In the genomic region with DNA sequence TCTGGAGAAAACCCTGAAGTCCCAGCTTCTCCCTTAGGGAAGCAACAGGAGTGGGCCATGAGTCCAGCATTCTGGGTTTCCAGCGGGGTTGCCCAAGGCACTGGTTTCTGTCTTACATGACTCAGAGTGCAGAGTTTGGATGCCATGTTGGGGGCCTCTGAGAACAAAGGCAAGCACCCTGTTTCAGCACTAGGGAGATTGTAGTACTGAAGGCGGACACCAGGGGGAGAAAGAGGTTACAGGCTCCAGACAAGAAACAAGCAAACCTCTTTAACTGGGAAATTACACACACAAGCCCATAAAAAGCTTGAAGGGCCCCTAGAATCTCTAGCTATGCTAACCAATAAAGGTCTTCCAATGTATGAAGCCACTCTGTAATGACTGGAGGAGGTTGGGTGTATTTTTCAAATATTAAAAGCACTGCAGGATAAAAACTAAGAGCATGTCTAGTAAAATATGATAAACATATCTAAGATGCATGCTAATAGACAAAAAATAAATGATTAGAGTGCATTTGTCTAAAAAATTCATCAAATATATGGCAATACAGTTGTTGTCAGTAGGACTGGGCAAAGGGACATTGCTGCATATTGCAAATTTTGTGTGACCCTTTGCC, we compare ENCODE assay signal across 8 cellular contexts. TPM values are rescaled to one million over a fixed set of nuclear protein-coding genes. Genes with fewer than 3 reads are reported as not detected.
A peak's percentile ranks its signal among the peaks of the same experiment; 100 is the strongest.
DNase-seq lines count a peak whose midpoint lies in the region; ATAC-seq lines count a peak whose summit lies in the region.

No MANE protein-coding gene starts in this region.

- DNase-seq in NCI-H510A treated with DMSO at 0.1 percent for 48 hours (lab: John Stamatoyannopoulos, UW) (peak; percentile 13), NCI-H510A (lab: John Stamatoyannopoulos, UW) (no peak), RPMI7951 (ENCODE audit: low read depth) (peak; percentile 39), germinal center (ENCODE audit: low spot score) (peak; percentile 76), pulmonary artery endothelial cell (ENCODE audit: low read depth, low spot score) (peak; percentile 15), COR-L47 (lab: John Stamatoyannopoulos, UW) (no peak)
- peak; percentile 16 to 27 for DNase-seq in activated T-helper 1 cell treated with anti-CD3 and anti-CD28 coated beads, Interleukin-2, amount 50 U/mL, for 16 hours (ENCODE audit: low read depth in 1 of 2, low spot score in 1 of 2)

- peak; percentile 57 for ATAC-seq in HG03460 (IDR thresholded peaks at IDR 0.05; ENCODE audit: unreplicated experiment)

RNA-seq across cellular contexts. Expression of a gene that starts 7.1 kb away (rescaled TPM):
- total RNA-seq in RPMI7951 (2014; rRNA removed; shearing (Covaris generic)): not detected in 2 replicates
- total RNA-seq in pulmonary artery endothelial cell: not detected in 2 replicates

RNA-seq across cellular contexts. Expression of a gene that starts 44.2 kb away (rescaled TPM):
- not detected in 2 replicates for total RNA-seq in RPMI7951 (2014; rRNA removed; shearing (Covaris generic))
- total RNA-seq in pulmonary artery endothelial cell: not detected in 2 replicates

RNA-seq across cellular contexts. Expression of a gene that starts 53.6 kb away (rescaled TPM):
- not detected in 2 replicates for total RNA-seq in RPMI7951 (2014; rRNA removed; shearing (Covaris generic))
- total RNA-seq in pulmonary artery endothelial cell: not detected in 2 replicates

Comparison
In these comparisons a context has a peak if more than half of its experiments do, and no peak if none do; other contexts are left out.
1. DNase-seq: peak in NCI-H510A treated with DMSO at 0.1 percent for 48 hours (single experiment), RPMI7951 (single experiment), activated T-helper 1 cell treated with anti-CD3 and anti-CD28 coated beads, Interleukin-2, amount 50 U/mL, for 16 hours (2 of 2), germinal center (single experiment) and pulmonary artery endothelial cell (single experiment); none in NCI-H510A (single experiment) and COR-L47 (single experiment).